24 cellular contexts compared by ENCODE assay signal in the genomic region with DNA sequence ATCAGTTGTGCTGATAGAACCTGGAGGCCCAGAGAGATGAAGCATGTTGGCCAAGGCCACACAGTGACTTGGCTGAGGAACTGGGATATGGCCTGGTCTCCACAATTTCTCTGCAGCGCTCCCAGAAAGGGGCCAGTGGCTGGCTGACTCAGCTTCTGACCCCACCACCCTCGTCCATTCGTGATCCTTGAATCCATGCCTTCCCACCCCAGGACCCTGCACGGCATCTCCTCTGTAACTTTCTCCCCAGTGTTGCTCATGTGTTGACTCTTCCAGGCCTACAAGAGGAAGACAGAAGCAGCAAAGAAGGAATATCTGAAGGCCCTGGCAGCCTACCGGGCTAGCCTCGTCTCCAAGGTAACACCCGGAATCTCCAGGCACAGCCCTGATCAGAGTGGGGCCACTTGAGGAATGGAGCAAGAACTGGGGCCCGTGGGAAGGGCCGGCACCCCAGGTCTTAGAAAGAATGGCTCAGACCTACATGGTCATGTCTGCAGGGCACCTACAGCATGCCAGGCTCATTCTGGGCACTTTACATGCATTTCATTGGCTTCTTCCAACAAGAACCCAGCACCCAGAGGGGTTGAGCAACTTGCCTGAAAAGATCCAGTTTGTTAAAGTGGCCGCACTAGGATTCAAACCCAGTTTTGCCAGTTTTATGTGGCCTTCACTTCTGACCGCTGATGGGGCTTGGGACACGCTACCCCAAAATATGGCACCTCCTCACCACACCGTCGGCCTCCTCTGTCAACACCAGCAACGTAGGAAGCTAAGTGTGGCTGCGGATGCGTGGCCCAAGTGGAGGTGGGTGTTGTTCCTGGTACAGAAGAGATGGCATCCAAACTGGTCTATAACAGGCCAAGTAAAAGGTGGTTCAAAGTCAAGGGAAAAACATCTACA.
DNase-seq lines count a peak whose midpoint lies in the region; ATAC-seq and TF ChIP-seq lines count a peak whose summit lies in the region.
"Had no signal": no experiment of that assay in that cellular context is flagged by ENCODE, and none has a peak within 500 bp of the region (broad histone marks: within the 10 kb centered on the region; RNA-seq: fewer than 3 reads in every experiment).

No MANE protein-coding gene starts in this region.

- DNase-seq in activated T-cell treated with anti-CD3 and anti-CD28 coated beads, Interleukin-2, amount 50 U/mL, for 24 hours = peak; percentile 26
- DNase-seq in activated T-cell treated with anti-CD3 and anti-CD28 coated beads for 4 hours (no peak), mesenteric fat pad (ENCODE audit: low spot score) (peak; percentile 76), progenitor cell of endocrine pancreas (ENCODE audit: low spot score, unreplicated experiment) (peak; percentile 5), HEK293T (ENCODE audit: extremely low spot score) (no peak), 8988T (no peak), GM03348 (ENCODE audit: low spot score) (no peak)
- no peak for DNase-seq in CD4-positive, alpha-beta T cell
- DNase-seq: DMS79; H7; HFFc6; KG1; NCI-H1105; NCI-H146; NCI-H2029; NCI-H2227 treated with DMSO at 0.1 percent for 48 hours; NCI-H510A treated with DMSO at 0.1 percent for 48 hours; NCI-H774; NK-92 treated with Interleukin-12 subunit alpha and Interleukin-12 subunit beta, amount 100 ng/mL, for 24 hours; SIG-M5; SK-N-SH had no signal

- ATAC-seq in CD4-positive, alpha-beta T cell (ENCODE audit: poor library complexity) = no peak
- ATAC-seq: GM12878, Panc1 had no signal

- TF ChIP-seq CTCF in CD4-positive, alpha-beta T cell (IDR thresholded peaks at IDR 0.05) = no peak
- no peak for TF ChIP-seq CTCF in progenitor cell of endocrine pancreas (IDR thresholded peaks at IDR 0.05; ENCODE audit: unreplicated experiment)

- CTCF ChIA-PET in CD4-positive, alpha-beta T cell (lab: Charles Lee) = no interaction called here
- CTCF ChIA-PET in HEK293T (lab: Yijun Ruan, JAX) = no interaction called here

- H3K27ac ChIP-seq in CD4-positive, alpha-beta T cell (ENCODE audit: low read depth, low read length) = no peak overlapping the region
- H3K27ac ChIP-seq: C4-2B had no signal

- H3K4me3 Mint-ChIP-seq in activated T-cell treated with anti-CD3 and anti-CD28 coated beads, Interleukin-2, amount 50 U/mL, for 24 hours = no peak overlapping the region
- no peak overlapping the region for H3K4me3 Mint-ChIP-seq in CD4-positive, alpha-beta T cell
- no peak overlapping the region for H3K4me3 Mint-ChIP-seq in progenitor cell of endocrine pancreas (ENCODE audit: low read depth)
- H3K4me3 Mint-ChIP-seq: HFFc6 had no signal

- H3K27me3 Mint-ChIP-seq in activated T-cell treated with anti-CD3 and anti-CD28 coated beads, Interleukin-2, amount 50 U/mL, for 24 hours = no peaks in the 10 kb centered on the region
- H3K27me3 Mint-ChIP-seq in CD4-positive, alpha-beta T cell = no peaks in the 10 kb centered on the region
- H3K27me3 Mint-ChIP-seq in progenitor cell of endocrine pancreas = no peaks in the 10 kb centered on the region

- no peaks in the 10 kb centered on the region for H3K9me3 ChIP-seq in CD4-positive, alpha-beta T cell (ENCODE audit: control insufficient read depth, low read length)
- H3K9me3 ChIP-seq: SK-N-SH had no signal

- no peaks in the 10 kb centered on the region for H3K36me3 Mint-ChIP-seq in activated T-cell treated with anti-CD3 and anti-CD28 coated beads, Interleukin-2, amount 50 U/mL, for 24 hours (ENCODE audit: low read depth)
- H3K36me3 Mint-ChIP-seq in CD4-positive, alpha-beta T cell (ENCODE audit: low read depth) = no peaks in the 10 kb centered on the region
- H3K36me3 Mint-ChIP-seq in progenitor cell of endocrine pancreas (ENCODE audit: insufficient read depth) = no peaks in the 10 kb centered on the region

- POLR2A ChIA-PET in CD4-positive, alpha-beta T cell (lab: Charles Lee) = no interaction called here
- POLR2A ChIA-PET in HEK293T (lab: Yijun Ruan, JAX) = no interaction called here

- no peaks in the 10 kb centered on the region for H3K9me3 Mint-ChIP-seq in activated T-cell treated with anti-CD3 and anti-CD28 coated beads, Interleukin-2, amount 50 U/mL, for 24 hours
- no peaks in the 10 kb centered on the region for H3K9me3 Mint-ChIP-seq in CD4-positive, alpha-beta T cell
- H3K9me3 Mint-ChIP-seq in progenitor cell of endocrine pancreas (ENCODE audit: low read depth) = peaks cover 2% of the 10 kb centered on the region

- H3K4me1 Mint-ChIP-seq in activated T-cell treated with anti-CD3 and anti-CD28 coated beads, Interleukin-2, amount 50 U/mL, for 24 hours (ENCODE audit: low read depth) = peaks cover 45% of the 10 kb centered on the region
- H3K4me1 Mint-ChIP-seq in CD4-positive, alpha-beta T cell (ENCODE audit: low read depth) = peaks cover 45% of the 10 kb centered on the region
- H3K4me1 Mint-ChIP-seq in progenitor cell of endocrine pancreas (ENCODE audit: low read depth) = no peaks in the 10 kb centered on the region

- intact Hi-C loops in CD4-positive, alpha-beta T cell (cut with DNase I, micrococcal nuclease) = loop anchor here in 1 of 2 experiments (5.0 kb wide), 1 partner anchor 112 kb away; no protein-coding TSS in a partner anchor

- no peaks in the 10 kb centered on the region for H3K27me3 ChIP-seq in CD4-positive, alpha-beta T cell (ENCODE audit: control insufficient read depth, insufficient read depth, low read length)

- no peak overlapping the region for H3K27ac Mint-ChIP-seq in activated T-cell treated with anti-CD3 and anti-CD28 coated beads, Interleukin-2, amount 50 U/mL, for 24 hours
- H3K27ac Mint-ChIP-seq in CD4-positive, alpha-beta T cell = peak overlapping the region; percentile 97
- no peak overlapping the region for H3K27ac Mint-ChIP-seq in progenitor cell of endocrine pancreas
- H3K27ac Mint-ChIP-seq: HFFc6 had no signal

TF ChIP-seq in HEK293T, 16 proteins besides CTCF, POLR2A, EP300 and RAD21:
- TF ChIP-seq FOXK2 (IDR thresholded peaks at IDR 0.05) (no peak), ARNT (IDR thresholded peaks at IDR 0.05) (no peak), FOXA1 (IDR thresholded peaks at IDR 0.05) (no peak), FOXM1 (IDR thresholded peaks at IDR 0.05; ENCODE audit: borderline replicate concordance) (no peak), TARDBP (IDR thresholded peaks at IDR 0.05) (no peak), NFRKB (IDR thresholded peaks at IDR 0.05) (no peak), SUZ12 (IDR thresholded peaks at IDR 0.05) (no peak), SP1 (IDR thresholded peaks at IDR 0.05) (no peak), L3MBTL2 (conservative IDR thresholded peaks at IDR 0.05) (no peak), CTBP1 (IDR thresholded peaks at IDR 0.05; ENCODE audit: borderline replicate concordance) (no peak), ZNF384 (IDR thresholded peaks at IDR 0.05) (no peak), ELF4 (IDR thresholded peaks at IDR 0.05) (no peak), LEF1 (IDR thresholded peaks at IDR 0.05; ENCODE audit: borderline replicate concordance) (no peak)
TF ChIP-seq in HEK293T: peak in this region for 0.

Comparison
In these comparisons a context has a peak if more than half of its experiments do, and no peak if none do; other contexts are left out.
1. DNase-seq: peak in activated T-cell treated with anti-CD3 and anti-CD28 coated beads, Interleukin-2, amount 50 U/mL, for 24 hours (single experiment), mesenteric fat pad (single experiment) and progenitor cell of endocrine pancreas (single experiment); none in activated T-cell treated with anti-CD3 and anti-CD28 coated beads for 4 hours (single experiment), CD4-positive, alpha-beta T cell (0 of 10), HEK293T (single experiment), 8988T (single experiment) and GM03348 (single experiment).